Comparison of ENCODE assay signal across 8 cellular contexts in the genomic region with DNA sequence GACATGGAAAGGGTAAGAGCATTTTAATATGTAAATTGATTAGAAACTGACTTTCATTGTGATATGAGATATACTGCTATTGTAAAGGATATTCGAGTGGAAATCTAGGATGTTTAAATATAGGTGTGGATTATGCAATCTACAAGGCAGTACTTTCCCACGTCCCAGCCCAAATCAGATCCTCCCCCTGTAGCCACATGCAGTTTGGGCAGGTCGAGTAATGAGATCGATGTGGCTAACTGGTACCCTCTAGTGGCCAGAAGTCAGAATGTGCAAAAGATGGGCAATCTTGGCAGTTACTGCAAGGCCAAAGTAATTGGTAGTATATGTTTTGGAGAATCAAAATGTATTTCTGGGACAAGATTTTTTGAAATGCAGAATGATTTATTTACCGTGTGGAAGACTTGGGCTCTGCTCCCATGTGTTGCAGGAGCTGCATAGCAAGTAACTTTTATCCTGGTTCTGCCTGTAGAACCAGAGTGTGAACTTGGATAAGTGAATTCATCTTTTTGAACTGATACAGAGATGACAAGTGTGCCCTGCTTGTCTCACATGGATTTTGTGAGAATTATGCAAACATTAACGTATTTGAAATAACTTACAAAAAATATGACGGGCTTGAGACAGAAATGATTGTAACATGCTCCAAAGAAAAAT.
DNase-seq lines count a peak whose midpoint lies in the region; ATAC-seq and TF ChIP-seq lines count a peak whose summit lies in the region.

No MANE protein-coding gene starts in this region.

- peak; percentile 29 for DNase-seq in AG09319 (ENCODE audit: extremely low read depth, low read depth)
- peak; percentile 59 for DNase-seq in GM13976 (ENCODE audit: low spot score)
- peak; percentile 87 for DNase-seq in PC-3
- DNase-seq in amniotic epithelial cell (ENCODE audit: low read depth), result peak; percentile 57
- DNase-seq in heart left ventricle, result peak in 3 of 5 donors; percentile 25 to 37 (median 28)
- no peak for DNase-seq in psoas muscle

- no peaks in the 10 kb centered on the region for H3K4me1 ChIP-seq in PC-3 (ENCODE audit: insufficient read depth, low read length)
- H3K4me1 ChIP-seq in heart left ventricle, result no peaks in the 10 kb centered on the region
- no peaks in the 10 kb centered on the region for H3K4me1 ChIP-seq in psoas muscle

- no peak for TF ChIP-seq POLR2A in heart left ventricle (IDR thresholded peaks at IDR 0.05)

- 6 to 9% (median 7%) methylated on average over 7 of the region's 7 CpGs for WGBS in heart left ventricle, 4 donors
- WGBS in psoas muscle, 3 donors, result 3 to 6% (median 3%) methylated on average over 7 of the region's 7 CpGs

- H3K36me3 ChIP-seq in PC-3 (ENCODE audit: low read depth, low read length) (no peaks in the 10 kb centered on the region), heart left ventricle (no peaks in the 10 kb centered on the region), psoas muscle (ENCODE audit: insufficient read depth in 1 of 2, low read depth in 1 of 2) (no peaks in the 10 kb centered on the region)

- in situ Hi-C loops in GM13976 (cut with MboI; ENCODE audit: low sequenced_read_pairs, unreplicated experiment), result loop anchor here (10.0 to 25.0 kb wide), 2 partner anchors 125 to 297 kb away; no protein-coding TSS in a partner anchor

- no peak overlapping the region for H3K27ac ChIP-seq in PC-3 (ENCODE audit: low read length)
- H3K27ac ChIP-seq in heart left ventricle, result no peak overlapping the region
- no peak overlapping the region for H3K27ac ChIP-seq in psoas muscle

- no peak overlapping the region for H2AFZ ChIP-seq in PC-3 (ENCODE audit: low read length)

- intact Hi-C loops in PC-3 (cut with micrococcal nuclease), result loop anchor here (1.0 kb wide), 2 partner anchors 121 to 311 kb away; no protein-coding TSS in a partner anchor
- intact Hi-C loops in heart left ventricle (cut with DNase I), result loop anchor here (1.0 to 5.0 kb wide), 9 partner anchors 117 to 313 kb away; no protein-coding TSS in a partner anchor
- intact Hi-C loops in psoas muscle (cut with DNase I), result loop anchor here (2.0 to 5.0 kb wide), 4 partner anchors 121 to 312 kb away; no protein-coding TSS in a partner anchor

- H3F3A ChIP-seq in PC-3 (ENCODE audit: low read length, unreplicated experiment), result no peaks in the 10 kb centered on the region

- H3K4me2 ChIP-seq in PC-3 (ENCODE audit: low read length), result no peak overlapping the region

- H3K27me3 ChIP-seq in PC-3 (ENCODE audit: low read length) (no peaks in the 10 kb centered on the region), heart left ventricle (peaks cover 0 to 5% (median 0%) of the 10 kb centered on the region in 9 donors), psoas muscle (ENCODE audit: insufficient read depth in 3 of 3, low read length in 2 of 3) (no peaks in the 10 kb centered on the region)

- H3K9ac ChIP-seq in PC-3 (ENCODE audit: low read length), result no peak overlapping the region

- H3K9me3 ChIP-seq in PC-3 (ENCODE audit: low read length), result no peaks in the 10 kb centered on the region
- H3K9me3 ChIP-seq in heart left ventricle, result no peaks in the 10 kb centered on the region
- H3K9me3 ChIP-seq in psoas muscle, result no peaks in the 10 kb centered on the region

- no peaks in the 10 kb centered on the region for H3K9me2 ChIP-seq in PC-3 (replicated peaks; ENCODE audit: low read length)

- POLR2A ChIA-PET in PC-3 (lab: Charles Lee; ENCODE audit: unreplicated experiment), result no interaction called here

- peak; percentile 64 for ATAC-seq in HG03521 (IDR thresholded peaks at IDR 0.05; ENCODE audit: unreplicated experiment)
- peak; percentile 81 for ATAC-seq in PC-3
- ATAC-seq in heart left ventricle, result peak in 3 of 4 donors; percentile 57 to 69 (median 61)
- ATAC-seq in psoas muscle, result peak in 3 of 4 donors; percentile 48 to 64 (median 57)
- no peak for ATAC-seq in HG02763 (IDR thresholded peaks at IDR 0.05; ENCODE audit: unreplicated experiment)

- no peaks in the 10 kb centered on the region for H3K79me2 ChIP-seq in PC-3 (ENCODE audit: low read length)

- H3K4me3 ChIP-seq in PC-3 (ENCODE audit: low read length) (no peak overlapping the region), heart left ventricle (no peak overlapping the region), psoas muscle (no peak overlapping the region)

- no peaks in the 10 kb centered on the region for H4K20me1 ChIP-seq in PC-3 (ENCODE audit: low read length)

- BruUV-seq in PC-3 (replicated peaks; lab: Mats Ljungman, UMichigan), result no TSS peak

- TF ChIP-seq CTCF in AG09319 (IDR thresholded peaks at IDR 0.05; ENCODE audit: low read depth, low read length), result peak; percentile 88
- TF ChIP-seq CTCF in GM13976 (IDR thresholded peaks at IDR 0.05; ENCODE audit: borderline replicate concordance, control extremely low read depth, extremely low read depth, insufficient read depth, missing control alignments), result peak; percentile 77
- peak; percentile 94 for TF ChIP-seq CTCF in PC-3 (conservative IDR thresholded peaks at IDR 0.05; ENCODE audit: low read depth, low read length)
- peak; percentile 58 to 83 (median 74) for TF ChIP-seq CTCF in heart left ventricle (IDR thresholded peaks at IDR 0.05)
- TF ChIP-seq CTCF in psoas muscle (IDR thresholded peaks at IDR 0.05), result peak; percentile 68

- CTCF ChIA-PET in PC-3 (lab: Charles Lee), result interaction anchor here (0.6 to 1.9 kb wide), 2 partner anchors 112 to 476 kb away, joined by 3 to 4 read pairs; a partner anchor contains a TSS

Comparison
In these comparisons a context has a peak if more than half of its experiments do, and no peak if none do; other contexts are left out.
1. DNase-seq: peak in AG09319 (single experiment), GM13976 (single experiment), PC-3 (single experiment), amniotic epithelial cell (single experiment) and heart left ventricle (3 of 5); none in psoas muscle (0 of 2).
2. Peak in every context shown above with its lines, with median percentiles within 50 percentile points of each other: CTCF ChIP-seq.